12 cellular contexts compared by ENCODE assay signal in the genomic region with DNA sequence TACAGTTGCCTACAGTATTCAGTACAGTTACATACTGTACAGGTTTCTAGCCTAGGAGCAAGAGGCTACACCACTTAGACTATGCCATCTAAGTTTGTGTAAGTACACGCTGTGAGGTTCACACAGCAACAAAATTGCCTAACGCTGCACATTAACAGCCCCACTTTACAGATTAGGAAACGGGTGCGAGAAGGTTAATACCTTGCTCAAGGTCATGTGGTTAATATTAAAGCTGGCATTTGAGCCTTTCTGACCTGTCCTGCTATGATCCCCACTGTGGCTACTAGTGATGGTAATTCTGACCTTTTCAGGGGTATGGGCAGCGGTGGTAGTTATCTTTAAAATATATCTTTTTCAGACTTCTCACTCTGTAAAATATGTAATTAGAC. TPM values are rescaled to one million over a fixed set of nuclear protein-coding genes. Genes with fewer than 3 reads are reported as not detected.
A peak's percentile ranks its signal among the peaks of the same experiment; 100 is the strongest.
DNase-seq lines count a peak whose midpoint lies in the region; ATAC-seq and TF ChIP-seq lines count a peak whose summit lies in the region.
"Had no signal": no experiment of that assay in that cellular context is flagged by ENCODE, and none has a peak within 500 bp of the region (broad histone marks: within the 10 kb centered on the region; RNA-seq: fewer than 3 reads in every experiment).

No MANE protein-coding gene starts in this region.

- peak overlapping the region in 9 of 10 donors; percentile 61 to 90 (median 81) for H3K27ac Mint-ChIP-seq in naive thymus-derived CD8-positive, alpha-beta T cell
- H3K27ac Mint-ChIP-seq in WTC11, result no peak overlapping the region
- H3K27ac Mint-ChIP-seq: H9 had no signal

- H3K4me1 ChIP-seq in BLaER1 treated with 17β-estradiol and CSF1 and Interleukin-3, amounts not matched to agents 10 nM and 100 nM, result peaks cover 79 to 98% (median 92%) of the 10 kb centered on the region in 10 experiments
- peaks cover 17% of the 10 kb centered on the region for H3K4me1 ChIP-seq in MM.1S (ENCODE audit: low read length)
- H3K4me1 ChIP-seq in colonic mucosa, result peaks cover 6% of the 10 kb centered on the region

- no peaks in the 10 kb centered on the region for H3K79me2 ChIP-seq in MM.1S (ENCODE audit: low read length)

- TF ChIP-seq CTCF in MM.1S (IDR thresholded peaks at IDR 0.05; ENCODE audit: low read length) (no peak), colonic mucosa (IDR thresholded peaks at IDR 0.05) (no peak), WTC11 (IDR thresholded peaks at IDR 0.05) (no peak)

- H3K4me3 ChIP-seq in BLaER1 treated with 17β-estradiol and CSF1 and Interleukin-3, amounts not matched to agents 10 nM and 100 nM, result peak overlapping the region in 9 of 10 experiments; percentile 16 to 41 (median 34); a peak in 15 of 20 replicates
- no peak overlapping the region for H3K4me3 ChIP-seq in MM.1S (ENCODE audit: low read length)
- H3K4me3 ChIP-seq in colonic mucosa, result no peak overlapping the region
- H3K4me3 ChIP-seq: gastrocnemius medialis had no signal

- no peak overlapping the region for H2AFZ ChIP-seq in MM.1S (ENCODE audit: low read length)

- no peaks in the 10 kb centered on the region for H3K27me3 Mint-ChIP-seq in naive thymus-derived CD8-positive, alpha-beta T cell
- H3K27me3 Mint-ChIP-seq in WTC11 (ENCODE audit: low read depth), result no peaks in the 10 kb centered on the region

- no peak for DNase-seq in MM.1S
- no peak for DNase-seq in colonic mucosa
- no peak for DNase-seq in naive thymus-derived CD8-positive, alpha-beta T cell
- no peak for DNase-seq in WTC11 (ENCODE audit: low spot score)
- DNase-seq in stimulated activated naive CD4-positive, alpha-beta T cell (lab: John Stamatoyannopoulos, UW), result no peak
- DNase-seq in SW480 (ENCODE audit: low spot score), result no peak
- DNase-seq: H9, midbrain, NCI-H345 had no signal

- H3F3A ChIP-seq in MM.1S (ENCODE audit: insufficient read depth, low read length), result peaks cover 4% of the 10 kb centered on the region

- H3K9me2 ChIP-seq in MM.1S (replicated peaks; ENCODE audit: insufficient read depth, low read length), result no peaks in the 10 kb centered on the region

- peak overlapping the region; percentile 87 to 98 (median 95) for H3K4me2 ChIP-seq in BLaER1 treated with 17β-estradiol and CSF1 and Interleukin-3, amounts not matched to agents 10 nM and 100 nM
- peak overlapping the region; percentile 18; the same call in 1 of the 2 replicates for H3K4me2 ChIP-seq in MM.1S (ENCODE audit: low read depth, low read length)

- peak overlapping the region; percentile 70 to 89 (median 84) for H3K9ac ChIP-seq in BLaER1 treated with 17β-estradiol and CSF1 and Interleukin-3, amounts not matched to agents 10 nM and 100 nM
- H3K9ac ChIP-seq in MM.1S (ENCODE audit: low read length) (no peak overlapping the region), colonic mucosa (ENCODE audit: low read depth in 2 of 2, low read length in 2 of 2) (no peak overlapping the region)

- POLR2A ChIA-PET in naive thymus-derived CD8-positive, alpha-beta T cell (lab: Charles Lee), result interaction anchor here (1.0 kb wide), 1 partner anchor 18 kb away, joined by 3 read pairs; no protein-coding TSS in a partner anchor
- POLR2A ChIA-PET in WTC11 (lab: Charles Lee), result no interaction called here

- peak in 1 of 2 donors; percentile 15 for ATAC-seq in naive thymus-derived CD8-positive, alpha-beta T cell
- ATAC-seq in WTC11 (no peak), HG03342 (IDR thresholded peaks at IDR 0.05; ENCODE audit: unreplicated experiment) (no peak)

- peaks cover 21 to 55% (median 42%) of the 10 kb centered on the region in 11 experiments; a peak in 20 of 22 replicates for H3K36me3 ChIP-seq in BLaER1 treated with 17β-estradiol and CSF1 and Interleukin-3, amounts not matched to agents 10 nM and 100 nM
- H3K36me3 ChIP-seq in MM.1S (replicated peaks; ENCODE audit: insufficient read depth, low read length) (no peaks in the 10 kb centered on the region), colonic mucosa (peaks cover 11% of the 10 kb centered on the region)

- peak overlapping the region; percentile 73 to 99 (median 97) for H3K27ac ChIP-seq in BLaER1 treated with 17β-estradiol and CSF1 and Interleukin-3, amounts not matched to agents 10 nM and 100 nM
- H3K27ac ChIP-seq in MM.1S (ENCODE audit: low read length), result no peak overlapping the region
- peak overlapping the region; percentile 14 for H3K27ac ChIP-seq in colonic mucosa

- H3K9me3 Mint-ChIP-seq in naive thymus-derived CD8-positive, alpha-beta T cell, result no peaks in the 10 kb centered on the region
- H3K9me3 Mint-ChIP-seq in WTC11, result no peaks in the 10 kb centered on the region
- H3K9me3 Mint-ChIP-seq: H9 had no signal

- no peaks in the 10 kb centered on the region for H3K9me3 ChIP-seq in BLaER1 treated with 17β-estradiol and CSF1 and Interleukin-3, amounts not matched to agents 10 nM and 100 nM (replicated peaks in 1 of 11)
- H3K9me3 ChIP-seq in MM.1S (replicated peaks; ENCODE audit: insufficient read depth, low read length) (no peaks in the 10 kb centered on the region), colonic mucosa (no peaks in the 10 kb centered on the region)
- H3K9me3 ChIP-seq: gastrocnemius medialis had no signal

- intact Hi-C loops in colonic mucosa (cut with DNase I), result no loop called here

- H4K20me1 ChIP-seq in BLaER1 treated with 17β-estradiol and CSF1 and Interleukin-3, amounts not matched to agents 10 nM and 100 nM, result peaks cover 0 to 26% (median 0%) of the 10 kb centered on the region in 11 experiments; a peak in 4 of 22 replicates
- H4K20me1 ChIP-seq in MM.1S (ENCODE audit: insufficient read depth, low read length), result no peaks in the 10 kb centered on the region

- CTCF ChIA-PET in WTC11 (lab: Charles Lee), result interaction anchor here (0.6 to 3.6 kb wide), 4 partner anchors 32 to 60 kb away, joined by 3 to 48 read pairs (median 19); no protein-coding TSS in a partner anchor

- peaks cover 53 to 78% (median 69%) of the 10 kb centered on the region in 4 donors for H3K4me1 Mint-ChIP-seq in naive thymus-derived CD8-positive, alpha-beta T cell
- peaks cover 31% of the 10 kb centered on the region for H3K4me1 Mint-ChIP-seq in WTC11

- no peaks in the 10 kb centered on the region for H3K27me3 ChIP-seq in BLaER1 treated with 17β-estradiol and CSF1 and Interleukin-3, amounts not matched to agents 10 nM and 100 nM
- H3K27me3 ChIP-seq in MM.1S (replicated peaks; ENCODE audit: insufficient read depth, low read length) (peaks cover 26% of the 10 kb centered on the region; the same call in 1 of the 2 replicates), colonic mucosa (no peaks in the 10 kb centered on the region)
- H3K27me3 ChIP-seq: gastrocnemius medialis had no signal

- peaks cover 0 to 19% (median 13%) of the 10 kb centered on the region in 3 donors for H3K36me3 Mint-ChIP-seq in naive thymus-derived CD8-positive, alpha-beta T cell
- H3K36me3 Mint-ChIP-seq in WTC11, result peaks cover 18% of the 10 kb centered on the region

- H3K4me3 Mint-ChIP-seq in naive thymus-derived CD8-positive, alpha-beta T cell, result peak overlapping the region; percentile 40 to 75 (median 64)
- no peak overlapping the region for H3K4me3 Mint-ChIP-seq in WTC11
- H3K4me3 Mint-ChIP-seq: H9 had no signal

TF ChIP-seq in WTC11, 78 proteins besides CTCF, POLR2A, EP300 and RAD21 (continues in another document):
- TF ChIP-seq, protein P1, sequence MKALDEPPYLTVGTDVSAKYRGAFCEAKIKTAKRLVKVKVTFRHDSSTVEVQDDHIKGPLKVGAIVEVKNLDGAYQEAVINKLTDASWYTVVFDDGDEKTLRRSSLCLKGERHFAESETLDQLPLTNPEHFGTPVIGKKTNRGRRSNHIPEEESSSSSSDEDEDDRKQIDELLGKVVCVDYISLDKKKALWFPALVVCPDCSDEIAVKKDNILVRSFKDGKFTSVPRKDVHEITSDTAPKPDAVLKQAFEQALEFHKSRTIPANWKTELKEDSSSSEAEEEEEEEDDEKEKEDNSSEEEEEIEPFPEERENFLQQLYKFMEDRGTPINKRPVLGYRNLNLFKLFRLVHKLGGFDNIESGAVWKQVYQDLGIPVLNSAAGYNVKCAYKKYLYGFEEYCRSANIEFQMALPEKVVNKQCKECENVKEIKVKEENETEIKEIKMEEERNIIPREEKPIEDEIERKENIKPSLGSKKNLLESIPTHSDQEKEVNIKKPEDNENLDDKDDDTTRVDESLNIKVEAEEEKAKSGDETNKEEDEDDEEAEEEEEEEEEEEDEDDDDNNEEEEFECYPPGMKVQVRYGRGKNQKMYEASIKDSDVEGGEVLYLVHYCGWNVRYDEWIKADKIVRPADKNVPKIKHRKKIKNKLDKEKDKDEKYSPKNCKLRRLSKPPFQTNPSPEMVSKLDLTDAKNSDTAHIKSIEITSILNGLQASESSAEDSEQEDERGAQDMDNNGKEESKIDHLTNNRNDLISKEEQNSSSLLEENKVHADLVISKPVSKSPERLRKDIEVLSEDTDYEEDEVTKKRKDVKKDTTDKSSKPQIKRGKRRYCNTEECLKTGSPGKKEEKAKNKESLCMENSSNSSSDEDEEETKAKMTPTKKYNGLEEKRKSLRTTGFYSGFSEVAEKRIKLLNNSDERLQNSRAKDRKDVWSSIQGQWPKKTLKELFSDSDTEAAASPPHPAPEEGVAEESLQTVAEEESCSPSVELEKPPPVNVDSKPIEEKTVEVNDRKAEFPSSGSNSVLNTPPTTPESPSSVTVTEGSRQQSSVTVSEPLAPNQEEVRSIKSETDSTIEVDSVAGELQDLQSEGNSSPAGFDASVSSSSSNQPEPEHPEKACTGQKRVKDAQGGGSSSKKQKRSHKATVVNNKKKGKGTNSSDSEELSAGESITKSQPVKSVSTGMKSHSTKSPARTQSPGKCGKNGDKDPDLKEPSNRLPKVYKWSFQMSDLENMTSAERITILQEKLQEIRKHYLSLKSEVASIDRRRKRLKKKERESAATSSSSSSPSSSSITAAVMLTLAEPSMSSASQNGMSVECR (CRISPR knock-in tag; IDR thresholded peaks at IDR 0.05; ENCODE audit: borderline replicate concordance), result no peak
- TF ChIP-seq, protein P2, sequence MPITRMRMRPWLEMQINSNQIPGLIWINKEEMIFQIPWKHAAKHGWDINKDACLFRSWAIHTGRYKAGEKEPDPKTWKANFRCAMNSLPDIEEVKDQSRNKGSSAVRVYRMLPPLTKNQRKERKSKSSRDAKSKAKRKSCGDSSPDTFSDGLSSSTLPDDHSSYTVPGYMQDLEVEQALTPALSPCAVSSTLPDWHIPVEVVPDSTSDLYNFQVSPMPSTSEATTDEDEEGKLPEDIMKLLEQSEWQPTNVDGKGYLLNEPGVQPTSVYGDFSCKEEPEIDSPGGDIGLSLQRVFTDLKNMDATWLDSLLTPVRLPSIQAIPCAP (CRISPR knock-in tag; IDR thresholded peaks at IDR 0.05), result no peak

RNA-seq across cellular contexts. Expression of gene ACVR1B, which starts 20.9 kb away (rescaled TPM):
- total RNA-seq in colonic mucosa (10 to 100 TPM; 56.0 to 63.0 TPM), WTC11 (2021) (20.9 to 24.1 TPM (median 22.3 TPM) in 3 replicates)
- 10 to 100 TPM; 11.7 to 12.6 TPM for total RNA-seq in naive thymus-derived CD8-positive, alpha-beta T cell
- 1 to 10 TPM; 1.2 to 2.3 (median 2.2) TPM for polyA plus RNA-seq in naive thymus-derived CD8-positive, alpha-beta T cell

RNA-seq across cellular contexts. Expression of gene TAMALIN, which starts 34.3 kb away (rescaled TPM):
- 10 to 100 TPM in 1 of 2 donors, 1 to 10 TPM in 1; 5.0 to 15.2 TPM for total RNA-seq in colonic mucosa
- total RNA-seq in naive thymus-derived CD8-positive, alpha-beta T cell, result 10 to 100 TPM; 35.7 to 36.5 TPM
- 1 to 10 TPM; 2.0 to 5.2 (median 2.6) TPM for polyA plus RNA-seq in naive thymus-derived CD8-positive, alpha-beta T cell
- total RNA-seq in WTC11 (2021), result 5.5 to 7.1 TPM (median 6.1 TPM) in 3 replicates

Comparison
In these comparisons a context has a peak if more than half of its experiments do, and no peak if none do; other contexts are left out.
1. H3K4me3 ChIP-seq: peak in BLaER1 treated with 17β-estradiol and CSF1 and Interleukin-3, amounts not matched to agents 10 nM and 100 nM (9 of 10); none in MM.1S (single experiment) and colonic mucosa (single experiment).
2. H3K9ac ChIP-seq: peak in BLaER1 treated with 17β-estradiol and CSF1 and Interleukin-3, amounts not matched to agents 10 nM and 100 nM (11 of 11); none in MM.1S (single experiment) and colonic mucosa (0 of 2).